Comparison of ENCODE assay signal across 1 cellular context in the genomic region with DNA sequence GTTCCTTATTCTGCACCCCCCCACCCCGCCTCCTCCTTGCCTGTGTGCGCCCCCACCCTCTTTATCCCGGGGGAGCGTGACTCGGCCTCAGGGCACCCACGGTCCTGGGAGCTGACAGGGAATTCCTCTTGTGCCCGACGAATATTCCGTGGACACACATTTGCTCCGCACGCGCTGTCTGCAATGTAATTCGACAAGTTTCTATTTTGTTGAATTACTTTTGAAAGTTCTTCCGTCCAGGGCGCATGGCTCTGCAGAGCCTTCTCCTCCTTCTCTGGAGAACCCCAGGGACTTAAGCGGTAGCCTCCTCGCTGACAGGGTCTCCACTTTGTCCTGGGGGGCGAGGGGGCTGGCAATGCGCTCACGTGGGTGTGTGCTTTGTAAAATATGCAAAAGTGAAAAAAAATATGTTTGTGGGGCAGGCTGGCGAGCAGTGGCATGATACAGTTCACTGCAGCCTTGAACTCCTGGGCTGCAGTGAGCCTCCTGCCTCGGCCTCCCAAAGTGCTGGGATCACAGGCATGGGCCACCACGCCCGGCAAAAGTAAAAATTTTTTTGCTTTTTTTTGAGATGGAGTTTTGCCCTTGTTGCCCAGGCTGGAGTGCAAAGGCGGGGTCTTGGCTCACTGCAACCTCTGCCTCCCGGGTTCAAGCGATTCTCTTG.
A peak's percentile ranks its signal among the peaks of the same experiment; 100 is the strongest.
TF ChIP-seq lines count a peak whose summit lies in the region.

No MANE protein-coding gene starts in this region.

TF ChIP-seq in K562, 482 proteins besides CTCF, POLR2A, EP300 and RAD21:
- TF ChIP-seq ZBTB7A (IDR thresholded peaks at IDR 0.05; ENCODE audit: borderline replicate concordance, control insufficient read depth, low read depth, low read length) (peak; percentile 23; the same call in 1 of the 2 replicates), SRF (CRISPR knock-in tag; IDR thresholded peaks at IDR 0.05) (no peak), BHLHE40 (IDR thresholded peaks at IDR 0.05; ENCODE audit: low read length) (0 out of 2 replicates have a peak, but pooled peaks have one; percentile 3), NR4A1 (CRISPR knock-in tag; IDR thresholded peaks at IDR 0.05) (peak; percentile 52; the same call in 1 of the 2 replicates), NR4A1 (tag; IDR thresholded peaks at IDR 0.05) (no peak), PHF8 (IDR thresholded peaks at IDR 0.05; ENCODE audit: borderline replicate concordance, low read length) (peak; percentile 11; the same call in 1 of the 2 replicates), CBX8 (IDR thresholded peaks at IDR 0.05; ENCODE audit: borderline replicate concordance, extremely low read depth, low read depth, low read length, poor library complexity, severe bottlenecking) (no peak)
- TF ChIP-seq, protein P1, sequence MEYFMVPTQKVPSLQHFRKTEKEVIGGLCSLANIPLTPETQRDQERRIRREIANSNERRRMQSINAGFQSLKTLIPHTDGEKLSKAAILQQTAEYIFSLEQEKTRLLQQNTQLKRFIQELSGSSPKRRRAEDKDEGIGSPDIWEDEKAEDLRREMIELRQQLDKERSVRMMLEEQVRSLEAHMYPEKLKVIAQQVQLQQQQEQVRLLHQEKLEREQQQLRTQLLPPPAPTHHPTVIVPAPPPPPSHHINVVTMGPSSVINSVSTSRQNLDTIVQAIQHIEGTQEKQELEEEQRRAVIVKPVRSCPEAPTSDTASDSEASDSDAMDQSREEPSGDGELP (CRISPR knock-in tag; IDR thresholded peaks at IDR 0.05; ENCODE audit: borderline replicate concordance) = 0 out of 2 replicates have a peak, but pooled peaks have one; percentile 7
- TF ChIP-seq, protein P2, sequence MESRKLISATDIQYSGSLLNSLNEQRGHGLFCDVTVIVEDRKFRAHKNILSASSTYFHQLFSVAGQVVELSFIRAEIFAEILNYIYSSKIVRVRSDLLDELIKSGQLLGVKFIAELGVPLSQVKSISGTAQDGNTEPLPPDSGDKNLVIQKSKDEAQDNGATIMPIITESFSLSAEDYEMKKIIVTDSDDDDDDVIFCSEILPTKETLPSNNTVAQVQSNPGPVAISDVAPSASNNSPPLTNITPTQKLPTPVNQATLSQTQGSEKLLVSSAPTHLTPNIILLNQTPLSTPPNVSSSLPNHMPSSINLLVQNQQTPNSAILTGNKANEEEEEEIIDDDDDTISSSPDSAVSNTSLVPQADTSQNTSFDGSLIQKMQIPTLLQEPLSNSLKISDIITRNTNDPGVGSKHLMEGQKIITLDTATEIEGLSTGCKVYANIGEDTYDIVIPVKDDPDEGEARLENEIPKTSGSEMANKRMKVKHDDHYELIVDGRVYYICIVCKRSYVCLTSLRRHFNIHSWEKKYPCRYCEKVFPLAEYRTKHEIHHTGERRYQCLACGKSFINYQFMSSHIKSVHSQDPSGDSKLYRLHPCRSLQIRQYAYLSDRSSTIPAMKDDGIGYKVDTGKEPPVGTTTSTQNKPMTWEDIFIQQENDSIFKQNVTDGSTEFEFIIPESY (CRISPR knock-in tag; IDR thresholded peaks at IDR 0.05) = 0 out of 2 replicates have a peak, but pooled peaks have one; percentile 20
- TF ChIP-seq, protein P3, sequence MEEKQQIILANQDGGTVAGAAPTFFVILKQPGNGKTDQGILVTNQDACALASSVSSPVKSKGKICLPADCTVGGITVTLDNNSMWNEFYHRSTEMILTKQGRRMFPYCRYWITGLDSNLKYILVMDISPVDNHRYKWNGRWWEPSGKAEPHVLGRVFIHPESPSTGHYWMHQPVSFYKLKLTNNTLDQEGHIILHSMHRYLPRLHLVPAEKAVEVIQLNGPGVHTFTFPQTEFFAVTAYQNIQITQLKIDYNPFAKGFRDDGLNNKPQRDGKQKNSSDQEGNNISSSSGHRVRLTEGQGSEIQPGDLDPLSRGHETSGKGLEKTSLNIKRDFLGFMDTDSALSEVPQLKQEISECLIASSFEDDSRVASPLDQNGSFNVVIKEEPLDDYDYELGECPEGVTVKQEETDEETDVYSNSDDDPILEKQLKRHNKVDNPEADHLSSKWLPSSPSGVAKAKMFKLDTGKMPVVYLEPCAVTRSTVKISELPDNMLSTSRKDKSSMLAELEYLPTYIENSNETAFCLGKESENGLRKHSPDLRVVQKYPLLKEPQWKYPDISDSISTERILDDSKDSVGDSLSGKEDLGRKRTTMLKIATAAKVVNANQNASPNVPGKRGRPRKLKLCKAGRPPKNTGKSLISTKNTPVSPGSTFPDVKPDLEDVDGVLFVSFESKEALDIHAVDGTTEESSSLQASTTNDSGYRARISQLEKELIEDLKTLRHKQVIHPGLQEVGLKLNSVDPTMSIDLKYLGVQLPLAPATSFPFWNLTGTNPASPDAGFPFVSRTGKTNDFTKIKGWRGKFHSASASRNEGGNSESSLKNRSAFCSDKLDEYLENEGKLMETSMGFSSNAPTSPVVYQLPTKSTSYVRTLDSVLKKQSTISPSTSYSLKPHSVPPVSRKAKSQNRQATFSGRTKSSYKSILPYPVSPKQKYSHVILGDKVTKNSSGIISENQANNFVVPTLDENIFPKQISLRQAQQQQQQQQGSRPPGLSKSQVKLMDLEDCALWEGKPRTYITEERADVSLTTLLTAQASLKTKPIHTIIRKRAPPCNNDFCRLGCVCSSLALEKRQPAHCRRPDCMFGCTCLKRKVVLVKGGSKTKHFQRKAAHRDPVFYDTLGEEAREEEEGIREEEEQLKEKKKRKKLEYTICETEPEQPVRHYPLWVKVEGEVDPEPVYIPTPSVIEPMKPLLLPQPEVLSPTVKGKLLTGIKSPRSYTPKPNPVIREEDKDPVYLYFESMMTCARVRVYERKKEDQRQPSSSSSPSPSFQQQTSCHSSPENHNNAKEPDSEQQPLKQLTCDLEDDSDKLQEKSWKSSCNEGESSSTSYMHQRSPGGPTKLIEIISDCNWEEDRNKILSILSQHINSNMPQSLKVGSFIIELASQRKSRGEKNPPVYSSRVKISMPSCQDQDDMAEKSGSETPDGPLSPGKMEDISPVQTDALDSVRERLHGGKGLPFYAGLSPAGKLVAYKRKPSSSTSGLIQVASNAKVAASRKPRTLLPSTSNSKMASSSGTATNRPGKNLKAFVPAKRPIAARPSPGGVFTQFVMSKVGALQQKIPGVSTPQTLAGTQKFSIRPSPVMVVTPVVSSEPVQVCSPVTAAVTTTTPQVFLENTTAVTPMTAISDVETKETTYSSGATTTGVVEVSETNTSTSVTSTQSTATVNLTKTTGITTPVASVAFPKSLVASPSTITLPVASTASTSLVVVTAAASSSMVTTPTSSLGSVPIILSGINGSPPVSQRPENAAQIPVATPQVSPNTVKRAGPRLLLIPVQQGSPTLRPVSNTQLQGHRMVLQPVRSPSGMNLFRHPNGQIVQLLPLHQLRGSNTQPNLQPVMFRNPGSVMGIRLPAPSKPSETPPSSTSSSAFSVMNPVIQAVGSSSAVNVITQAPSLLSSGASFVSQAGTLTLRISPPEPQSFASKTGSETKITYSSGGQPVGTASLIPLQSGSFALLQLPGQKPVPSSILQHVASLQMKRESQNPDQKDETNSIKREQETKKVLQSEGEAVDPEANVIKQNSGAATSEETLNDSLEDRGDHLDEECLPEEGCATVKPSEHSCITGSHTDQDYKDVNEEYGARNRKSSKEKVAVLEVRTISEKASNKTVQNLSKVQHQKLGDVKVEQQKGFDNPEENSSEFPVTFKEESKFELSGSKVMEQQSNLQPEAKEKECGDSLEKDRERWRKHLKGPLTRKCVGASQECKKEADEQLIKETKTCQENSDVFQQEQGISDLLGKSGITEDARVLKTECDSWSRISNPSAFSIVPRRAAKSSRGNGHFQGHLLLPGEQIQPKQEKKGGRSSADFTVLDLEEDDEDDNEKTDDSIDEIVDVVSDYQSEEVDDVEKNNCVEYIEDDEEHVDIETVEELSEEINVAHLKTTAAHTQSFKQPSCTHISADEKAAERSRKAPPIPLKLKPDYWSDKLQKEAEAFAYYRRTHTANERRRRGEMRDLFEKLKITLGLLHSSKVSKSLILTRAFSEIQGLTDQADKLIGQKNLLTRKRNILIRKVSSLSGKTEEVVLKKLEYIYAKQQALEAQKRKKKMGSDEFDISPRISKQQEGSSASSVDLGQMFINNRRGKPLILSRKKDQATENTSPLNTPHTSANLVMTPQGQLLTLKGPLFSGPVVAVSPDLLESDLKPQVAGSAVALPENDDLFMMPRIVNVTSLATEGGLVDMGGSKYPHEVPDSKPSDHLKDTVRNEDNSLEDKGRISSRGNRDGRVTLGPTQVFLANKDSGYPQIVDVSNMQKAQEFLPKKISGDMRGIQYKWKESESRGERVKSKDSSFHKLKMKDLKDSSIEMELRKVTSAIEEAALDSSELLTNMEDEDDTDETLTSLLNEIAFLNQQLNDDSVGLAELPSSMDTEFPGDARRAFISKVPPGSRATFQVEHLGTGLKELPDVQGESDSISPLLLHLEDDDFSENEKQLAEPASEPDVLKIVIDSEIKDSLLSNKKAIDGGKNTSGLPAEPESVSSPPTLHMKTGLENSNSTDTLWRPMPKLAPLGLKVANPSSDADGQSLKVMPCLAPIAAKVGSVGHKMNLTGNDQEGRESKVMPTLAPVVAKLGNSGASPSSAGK (IDR thresholded peaks at IDR 0.05) = peak; percentile 41; the same call in 1 of the 2 replicates
- TF ChIP-seq, protein P4, sequence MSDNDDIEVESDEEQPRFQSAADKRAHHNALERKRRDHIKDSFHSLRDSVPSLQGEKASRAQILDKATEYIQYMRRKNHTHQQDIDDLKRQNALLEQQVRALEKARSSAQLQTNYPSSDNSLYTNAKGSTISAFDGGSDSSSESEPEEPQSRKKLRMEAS (CRISPR knock-in tag; IDR thresholded peaks at IDR 0.05) = peak; percentile 63
- TF ChIP-seq, protein P5, sequence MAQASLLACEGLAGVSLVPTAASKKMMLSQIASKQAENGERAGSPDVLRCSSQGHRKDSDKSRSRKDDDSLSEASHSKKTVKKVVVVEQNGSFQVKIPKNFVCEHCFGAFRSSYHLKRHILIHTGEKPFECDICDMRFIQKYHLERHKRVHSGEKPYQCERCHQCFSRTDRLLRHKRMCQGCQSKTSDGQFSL (CRISPR knock-in tag; IDR thresholded peaks at IDR 0.05) = no peak
- TF ChIP-seq, protein P5 (tag; IDR thresholded peaks at IDR 0.05) = 0 out of 4 replicates have a peak, but pooled peaks of 1 of the 2 experiments have one; percentile 24
- TF ChIP-seq, protein P6, sequence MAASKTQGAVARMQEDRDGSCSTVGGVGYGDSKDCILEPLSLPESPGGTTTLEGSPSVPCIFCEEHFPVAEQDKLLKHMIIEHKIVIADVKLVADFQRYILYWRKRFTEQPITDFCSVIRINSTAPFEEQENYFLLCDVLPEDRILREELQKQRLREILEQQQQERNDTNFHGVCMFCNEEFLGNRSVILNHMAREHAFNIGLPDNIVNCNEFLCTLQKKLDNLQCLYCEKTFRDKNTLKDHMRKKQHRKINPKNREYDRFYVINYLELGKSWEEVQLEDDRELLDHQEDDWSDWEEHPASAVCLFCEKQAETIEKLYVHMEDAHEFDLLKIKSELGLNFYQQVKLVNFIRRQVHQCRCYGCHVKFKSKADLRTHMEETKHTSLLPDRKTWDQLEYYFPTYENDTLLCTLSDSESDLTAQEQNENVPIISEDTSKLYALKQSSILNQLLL (CRISPR knock-in tag; IDR thresholded peaks at IDR 0.05; ENCODE audit: borderline replicate concordance) = no peak
